Comparison of ENCODE assay signal across 30 cellular contexts in the genomic region with DNA sequence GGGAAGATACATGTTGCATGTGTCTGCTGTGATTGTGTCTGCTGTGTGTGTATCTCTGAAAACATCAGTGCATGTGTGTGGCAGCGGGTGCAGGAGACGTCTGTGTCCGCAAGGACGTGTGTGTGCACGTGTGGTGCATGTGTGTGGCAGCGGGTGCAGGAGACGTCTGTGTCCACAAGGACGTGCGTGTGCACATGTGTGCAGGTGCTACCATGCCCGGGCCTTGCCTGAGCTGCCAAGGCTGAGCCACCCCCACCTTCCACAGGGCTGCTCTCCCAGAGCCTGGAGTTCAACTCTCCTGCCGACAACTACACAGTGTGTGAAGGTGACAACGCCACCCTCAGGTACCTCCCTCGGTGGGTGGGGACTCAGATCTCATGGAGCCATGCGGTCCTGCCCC. TPM values are rescaled to one million over a fixed set of nuclear protein-coding genes. Genes with fewer than 3 reads are reported as not detected.
"Had no signal": no experiment of that assay in that cellular context is flagged by ENCODE, and none has a peak within 500 bp of the region (broad histone marks: within the 10 kb centered on the region; RNA-seq: fewer than 3 reads in every experiment).

No MANE protein-coding gene starts in this region.

- FAIRE-seq: astrocyte, TTC549 had no signal

- H3K36me3 ChIP-seq: brain microvascular endothelial cell, cardiac muscle cell, MG63 had no signal

- H3K27me3 ChIP-seq: brain microvascular endothelial cell, cardiac muscle cell had no signal

- DNase-seq: activated B cell treated with CpG ODN at 0.5 μM for 24 hours; activated CD4-positive, alpha-beta memory T cell treated with anti-CD3 and anti-CD28 coated beads for 36 hours; activated CD4-positive, alpha-beta T cell treated with anti-CD3 and anti-CD28 coated beads for 1 hour; activated CD4-positive, alpha-beta T cell treated with anti-CD3 and anti-CD28 coated beads, Interleukin-2, amount 10 ng/mL, durations not matched to agents 7 days and 5 days; activated CD8-positive, alpha-beta memory T cell treated with anti-CD3 and anti-CD28 coated beads for 24 hours; activated effector memory CD4-positive, alpha-beta T cell treated with anti-CD3 and anti-CD28 coated beads, Interleukin-2, amount 50 U/mL, for 16 hours; activated naive CD4-positive, alpha-beta T cell treated with Interleukin-2 at 50 U/mL for 16 hours; activated T-cell treated with anti-CD3 and anti-CD28 coated beads, Interleukin-2, amount 50 U/mL, for 4 hours; amygdala; brain microvascular endothelial cell; MG63; MV-4-11; NCI-H1092 treated with DMSO at 0.1 percent for 48 hours; NCI-H1417 treated with DMSO at 0.1 percent for 48 hours; NCI-H1694; NCI-H2029 treated with DMSO at 0.1 percent for 48 hours; NCI-H345; NCI-H510A; NCI-H526 treated with DMSO at 0.1 percent for 48 hours; NCI-H82; SIG-M5; T-cell; T-helper 2 cell; T1000 had no signal

- H3K4me3 ChIP-seq: cardiac muscle cell, MG63, SK-N-MC had no signal

- H3K27ac ChIP-seq: brain microvascular endothelial cell, cardiac muscle cell, SK-N-MC had no signal

- H3K9me3 ChIP-seq: MG63 had no signal

RNA-seq across cellular contexts. Expression of gene IGLON5, which starts 10.4 kb away (rescaled TPM):
- total RNA-seq: activated B cell treated with CpG ODN at 0.5 μM for 24 hours; activated CD4-positive, alpha-beta T cell treated with anti-CD3 and anti-CD28 coated beads, Interleukin-2, amount 10 ng/mL, durations not matched to agents 7 days and 5 days; OCI-LY7; RPMI7951 had no signal

RNA-seq across cellular contexts. Expression of gene CLDND2, which starts 47.0 kb away (rescaled TPM):
- total RNA-seq: RPMI7951 had no signal

RNA-seq across cellular contexts. Expression of gene NKG7, which starts 50.7 kb away (rescaled TPM):
- total RNA-seq: astrocyte, cardiac muscle cell, OCI-LY7, RPMI7951 had no signal
